ENCODE assay signal across 18 cellular contexts in genomic region chr20:20454367-20454766, GRCh38.
DNase-seq lines count a peak whose midpoint lies in the region; ATAC-seq, FAIRE-seq and TF ChIP-seq lines count a peak whose summit lies in the region.
"Had no signal": no experiment of that assay in that cellular context is flagged by ENCODE, and none has a peak within 500 bp of the region (broad histone marks: within the 10 kb centered on the region; RNA-seq: fewer than 3 reads in every experiment).

No MANE protein-coding gene starts in this region.

- intact Hi-C loops in left ventricle myocardium inferior (cut with micrococcal nuclease) (no loop called here), Right ventricle myocardium inferior (cut with DNase I) (no loop called here)

- H3K27ac Mint-ChIP-seq in endodermal cell: no peak overlapping the region
- H3K27ac Mint-ChIP-seq: CD8-positive, alpha-beta T cell had no signal

- DNase-seq in NCI-H2171 treated with DMSO at 0.1 percent for 48 hours (lab: John Stamatoyannopoulos, UW): peak; percentile 58
- no peak for DNase-seq in NCI-H2171 (lab: John Stamatoyannopoulos, UW)
- DNase-seq in left ventricle myocardium inferior: no peak
- no peak for DNase-seq in Right ventricle myocardium inferior (ENCODE audit: missing footprints)
- DNase-seq in endodermal cell: no peak
- no peak for DNase-seq in small intestine
- no peak for DNase-seq in NCI-H2029 (lab: John Stamatoyannopoulos, UW)
- DNase-seq: 8988T; Calu3; CD8-positive, alpha-beta T cell; IMR-90; NCI-H1436 treated with DMSO at 0.1 percent for 48 hours; NCI-H2029 treated with DMSO at 0.1 percent for 48 hours; OCI-M1 had no signal

- FAIRE-seq in small intestine (lab: Jason Lieb, UNC): no peak
- FAIRE-seq: RCC 7860 had no signal

- 90 to 92% methylated on average over 2 to 3 of the region's 4 CpGs for WGBS in endodermal cell (ENCODE audit: insufficient coverage in 1 of 2, insufficient read length in 1 of 2), 2 experiments
- WGBS in small intestine, 3 donors: 93 to 97% (median 94%) methylated on average over 4 of the region's 4 CpGs

- peak overlapping the region; percentile 66 for H3K27ac ChIP-seq in left ventricle myocardium inferior (replicated peaks)
- no peak overlapping the region for H3K27ac ChIP-seq in endodermal cell (ENCODE audit: low read depth, low read length)
- H3K27ac ChIP-seq in small intestine (ENCODE audit: low read depth in 1 of 2, low read length in 1 of 2): no peak overlapping the region
- H3K27ac ChIP-seq: BLaER1 treated with 17β-estradiol and CSF1 and Interleukin-3, amounts not matched to agents 10 nM and 100 nM; KMS-11 had no signal

- H3K4me3 Mint-ChIP-seq in endodermal cell: no peak overlapping the region
- H3K4me3 Mint-ChIP-seq: CD8-positive, alpha-beta T cell had no signal

- no peak overlapping the region for H3K9ac ChIP-seq in endodermal cell (ENCODE audit: extremely low read depth, low read length, poor library complexity, severe bottlenecking)
- H3K9ac ChIP-seq: BLaER1 treated with 17β-estradiol and CSF1 and Interleukin-3, amounts not matched to agents 10 nM and 100 nM; KMS-11 had no signal

- H3K36me3 ChIP-seq in left ventricle myocardium inferior: peaks cover 9% of the 10 kb centered on the region
- no peaks in the 10 kb centered on the region for H3K36me3 ChIP-seq in endodermal cell (ENCODE audit: control insufficient read depth, insufficient read depth, low read length)
- peaks cover 0 to 2% of the 10 kb centered on the region in 2 donors for H3K36me3 ChIP-seq in small intestine (ENCODE audit: control insufficient read depth in 2 of 2, insufficient read depth in 2 of 2, low read length in 2 of 2)

- TF ChIP-seq CTCF in left ventricle myocardium inferior (IDR thresholded peaks at IDR 0.05; ENCODE audit: borderline replicate concordance) (no peak), endodermal cell (conservative IDR thresholded peaks at IDR 0.05) (peak; percentile 23)

- H3K4me3 ChIP-seq in left ventricle myocardium inferior: no peak overlapping the region
- H3K4me3 ChIP-seq in endodermal cell (ENCODE audit: low read length): no peak overlapping the region
- no peak overlapping the region for H3K4me3 ChIP-seq in small intestine (ENCODE audit: low read depth in 1 of 2, low read length in 2 of 2)
- H3K4me3 ChIP-seq: BLaER1 treated with 17β-estradiol and CSF1 and Interleukin-3, amounts not matched to agents 10 nM and 100 nM had no signal

- peaks cover 10% of the 10 kb centered on the region for H3K4me1 Mint-ChIP-seq in endodermal cell

- H3K27me3 ChIP-seq in left ventricle myocardium inferior (ENCODE audit: low read depth) (no peaks in the 10 kb centered on the region), endodermal cell (ENCODE audit: control insufficient read depth, insufficient read depth, low read length, poor library complexity, severe bottlenecking) (no peaks in the 10 kb centered on the region), small intestine (ENCODE audit: control insufficient read depth in 2 of 2, insufficient read depth in 2 of 2, low read length in 2 of 2) (no peaks in the 10 kb centered on the region)
- H3K27me3 ChIP-seq: BLaER1 treated with 17β-estradiol and CSF1 and Interleukin-3, amounts not matched to agents 10 nM and 100 nM had no signal

- ATAC-seq in Right ventricle myocardium inferior: no peak
- no peak for ATAC-seq in HG03097 (IDR thresholded peaks at IDR 0.05; ENCODE audit: low FRiP score, unreplicated experiment)
- ATAC-seq: CD8-positive, alpha-beta T cell had no signal

- H3K9me3 ChIP-seq in left ventricle myocardium inferior (replicated peaks): no peaks in the 10 kb centered on the region
- H3K9me3 ChIP-seq in endodermal cell (ENCODE audit: control insufficient read depth, low read length): no peaks in the 10 kb centered on the region
- H3K9me3 ChIP-seq in small intestine (ENCODE audit: control insufficient read depth, low read depth): no peaks in the 10 kb centered on the region
- H3K9me3 ChIP-seq: BLaER1 treated with 17β-estradiol and CSF1 and Interleukin-3, amounts not matched to agents 10 nM and 100 nM had no signal

- peaks cover 2% of the 10 kb centered on the region for H3K27me3 Mint-ChIP-seq in endodermal cell (ENCODE audit: insufficient read depth)

- H3K4me1 ChIP-seq in left ventricle myocardium inferior (peaks cover 63% of the 10 kb centered on the region), endodermal cell (ENCODE audit: control insufficient read depth, insufficient read depth, low read length) (no peaks in the 10 kb centered on the region), small intestine (ENCODE audit: control insufficient read depth in 2 of 2, insufficient read depth in 1 of 2, low read depth in 1 of 2, low read length in 1 of 2) (no peaks in the 10 kb centered on the region)

- H3K36me3 Mint-ChIP-seq in endodermal cell (ENCODE audit: low read depth): no peaks in the 10 kb centered on the region

- no peaks in the 10 kb centered on the region for H3K9me3 Mint-ChIP-seq in endodermal cell
- H3K9me3 Mint-ChIP-seq: CD8-positive, alpha-beta T cell had no signal
